In genomic region chr14:71021347-71022014, GRCh38 we compare ENCODE assay signal across 7 cellular contexts.
DNase-seq lines count a peak whose midpoint lies in the region; ATAC-seq and TF ChIP-seq lines count a peak whose summit lies in the region.

No MANE protein-coding gene starts in this region.

- peak overlapping the region; percentile 84; the same call in 1 of the 2 replicates for H4K5ac ChIP-seq in IMR-90 (ENCODE audit: low read depth, low read length)

- BruUV-seq in IMR-90 (replicated peaks; lab: Mats Ljungman, UMichigan) = no TSS peak

- peak overlapping the region; percentile 40; the same call in 1 of the 2 replicates for H3K4ac ChIP-seq in IMR-90 (ENCODE audit: low read depth, low read length)

- H3K4me2 ChIP-seq in IMR-90 (ENCODE audit: low read depth, low read length) = peak overlapping the region; percentile 90; the same call in 1 of the 2 replicates

- intact Hi-C loops in IMR-90 (cut with micrococcal nuclease) = no loop called here
- intact Hi-C loops in prostate gland (cut with DNase I) = no loop called here

- peak overlapping the region; percentile 82 for H2BK5ac ChIP-seq in IMR-90 (ENCODE audit: low read depth, low read length, poor library complexity, severe bottlenecking)

- in situ Hi-C loops in IMR-90 (cut with MboI; ENCODE audit: low sequenced_read_pairs) = no loop called here

- peak overlapping the region; percentile 70 for H2BK120ac ChIP-seq in IMR-90 (ENCODE audit: low read depth, low read length)

- no peak overlapping the region for H2AK9ac ChIP-seq in IMR-90 (replicated peaks; ENCODE audit: low read depth, low read length, poor library complexity)

- peaks cover 6% of the 10 kb centered on the region for H3K9me3 Mint-ChIP-seq in natural killer cell treated with Interleukin-12 subunit alpha and Interleukin-12 subunit beta and Interleukin-15 and Interleukin-18, amount 100 ng/mL, for 72 hours

- H3K27ac ChIP-seq in IMR-90 (ENCODE audit: insufficient read depth, low read length) (peak overlapping the region; percentile 44; the same call in 1 of the 2 replicates), prostate gland (no peak overlapping the region)

- no CpG with 5 or more reads among the region's 1 CpG for WGBS in IMR-90 (ENCODE audit: extremely low coverage in 2 of 2, insufficient read length in 1 of 2), 2 experiments
- WGBS in prostate gland = 6% methylated on average over 1 of the region's 1 CpG

- no peaks in the 10 kb centered on the region for H3K9me3 ChIP-seq in IMR-90 (ENCODE audit: control insufficient read depth, insufficient read depth, low read length)
- H3K9me3 ChIP-seq in prostate gland = no peaks in the 10 kb centered on the region

- H3K4me1 Mint-ChIP-seq in natural killer cell treated with Interleukin-12 subunit alpha and Interleukin-12 subunit beta and Interleukin-15 and Interleukin-18, amount 100 ng/mL, for 72 hours (ENCODE audit: low read depth in 2 of 2) = peaks cover 16 to 24% of the 10 kb centered on the region in 2 donors

- no peak for TF ChIP-seq RAD21 in IMR-90 (IDR thresholded peaks at IDR 0.05; ENCODE audit: low read length)

- H2BK20ac ChIP-seq in IMR-90 (ENCODE audit: low read depth, low read length) = 0 out of 2 replicates have a peak overlapping the region, but pooled peaks have one; percentile 55

- no peak overlapping the region for H2AK5ac ChIP-seq in IMR-90 (ENCODE audit: low read depth, low read length)

- dilution Hi-C loops in IMR-90 (cut with HindIII; ENCODE audit: low sequenced_read_pairs, unreplicated experiment) = no loop called here

- H4K8ac ChIP-seq in IMR-90 (ENCODE audit: low read depth in 2 of 2, low read length in 2 of 2) = no peak overlapping the region; a peak in 1 of 4 replicates

- peak overlapping the region; percentile 38 for H3K4me3 Mint-ChIP-seq in natural killer cell treated with Interleukin-12 subunit alpha and Interleukin-12 subunit beta and Interleukin-15 and Interleukin-18, amount 100 ng/mL, for 72 hours

- no peak overlapping the region for H2BK15ac ChIP-seq in IMR-90 (ENCODE audit: low read depth, low read length)

- peak overlapping the region; percentile 95; the same call in 1 of the 2 replicates for H3K18ac ChIP-seq in IMR-90 (ENCODE audit: low read depth, low read length)

- H3K36me3 ChIP-seq in IMR-90 (ENCODE audit: control insufficient read depth, insufficient read depth, low read length) (peaks cover 9% of the 10 kb centered on the region), prostate gland (no peaks in the 10 kb centered on the region)

- no peak overlapping the region for H3K4me3 ChIP-seq in IMR-90 (ENCODE audit: insufficient read depth, low read depth, low read length)
- H3K4me3 ChIP-seq in prostate gland = no peak overlapping the region

- no peaks in the 10 kb centered on the region for H3K27me3 ChIP-seq in IMR-90 (ENCODE audit: control insufficient read depth, insufficient read depth, low read length)
- no peaks in the 10 kb centered on the region for H3K27me3 ChIP-seq in prostate gland (replicated peaks; ENCODE audit: insufficient read depth)

- CTCF ChIA-PET in IMR-90 (lab: Yijun Ruan, JAX) = interaction anchor here (0.6 to 1.6 kb wide), 2 partner anchors 8 to 33 kb away, joined by 5 to 6 read pairs; no protein-coding TSS in a partner anchor

- no peak overlapping the region for H2AFZ ChIP-seq in IMR-90 (replicated peaks; ENCODE audit: low read length, poor library complexity)

- no peak overlapping the region for H3K14ac ChIP-seq in IMR-90 (replicated peaks; ENCODE audit: low read depth, low read length)

- peak overlapping the region; percentile 24; the same call in 1 of the 2 replicates for H3K23ac ChIP-seq in IMR-90 (ENCODE audit: low read depth, low read length)

- no peaks in the 10 kb centered on the region for H3K9me1 ChIP-seq in IMR-90 (ENCODE audit: insufficient read depth, low read length)

- TF ChIP-seq CTCF in IMR-90 (conservative IDR thresholded peaks at IDR 0.05; ENCODE audit: low read depth, low read length) (no peak), prostate gland (IDR thresholded peaks at IDR 0.05) (no peak)

- no peaks in the 10 kb centered on the region for H3K27me3 Mint-ChIP-seq in natural killer cell treated with Interleukin-12 subunit alpha and Interleukin-12 subunit beta and Interleukin-15 and Interleukin-18, amount 100 ng/mL, for 72 hours

- ATAC-seq in IMR-90 (ENCODE audit: low read depth) = peak; percentile 81
- ATAC-seq in natural killer cell treated with Interleukin-12 subunit alpha and Interleukin-12 subunit beta and Interleukin-15 and Interleukin-18, amount 100 ng/mL, for 72 hours = peak in 1 of 2 donors; percentile 56

- peak overlapping the region; percentile 31 to 38 for H3K27ac Mint-ChIP-seq in natural killer cell treated with Interleukin-12 subunit alpha and Interleukin-12 subunit beta and Interleukin-15 and Interleukin-18, amount 100 ng/mL, for 72 hours

- H4K91ac ChIP-seq in IMR-90 (ENCODE audit: insufficient read depth, low read depth, low read length) = no peak overlapping the region

- H4K20me1 ChIP-seq in IMR-90 (ENCODE audit: insufficient read depth, low read length) = peaks cover 5% of the 10 kb centered on the region; the same call in 1 of the 2 replicates

- H3K9ac ChIP-seq in IMR-90 (ENCODE audit: low read depth, low read length) = no peak overlapping the region

- H3K56ac ChIP-seq in IMR-90 (ENCODE audit: extremely low read depth, insufficient read depth, low read length) = no peak overlapping the region

- TF ChIP-seq POLR2A in IMR-90 (IDR thresholded peaks at IDR 0.05; ENCODE audit: low read depth, low read length) (no peak), prostate gland (IDR thresholded peaks at IDR 0.05) (no peak)

- peaks cover 9 to 11% of the 10 kb centered on the region in 2 experiments for H3K79me1 ChIP-seq in IMR-90 (ENCODE audit: low read depth in 1 of 2, low read length in 2 of 2)

- DNase-seq in EH (ENCODE audit: low read depth) (peak; percentile 90), IMR-90 (peak; percentile 83), astrocyte of the hippocampus (ENCODE audit: low read depth, low spot score) (peak; percentile 48), NCI-H2171 (lab: John Stamatoyannopoulos, UW) (no peak), prostate gland (ENCODE audit: low spot score) (no peak), NCI-H2081 treated with DMSO at 0.1 percent for 48 hours (lab: John Stamatoyannopoulos, UW) (no peak)
- DNase-seq in natural killer cell treated with Interleukin-12 subunit alpha and Interleukin-12 subunit beta and Interleukin-15 and Interleukin-18, amount 100 ng/mL, for 72 hours (ENCODE audit: low spot score) = no peak

- peaks cover 29% of the 10 kb centered on the region for H3K36me3 Mint-ChIP-seq in natural killer cell treated with Interleukin-12 subunit alpha and Interleukin-12 subunit beta and Interleukin-15 and Interleukin-18, amount 100 ng/mL, for 72 hours

- POLR2A ChIA-PET in IMR-90 (lab: Charles Lee; ENCODE audit: unreplicated experiment) = no interaction called here

- H3K4me1 ChIP-seq in IMR-90 (ENCODE audit: control insufficient read depth, insufficient read depth, low read length) (peaks cover 6% of the 10 kb centered on the region; the same call in 1 of the 2 replicates), prostate gland (replicated peaks) (peaks cover 4% of the 10 kb centered on the region)

TF ChIP-seq in IMR-90, 13 proteins besides CTCF, POLR2A, EP300 and RAD21:
- no peak for TF ChIP-seq RCOR1 (IDR thresholded peaks at IDR 0.05; ENCODE audit: insufficient replicate concordance, low read length)
- no peak for TF ChIP-seq MAZ (IDR thresholded peaks at IDR 0.05; ENCODE audit: borderline replicate concordance, low read depth, low read length)
- peak; percentile 65 for TF ChIP-seq CEBPB (IDR thresholded peaks at IDR 0.05; ENCODE audit: low read depth, low read length)

Comparison
In these comparisons a context has a peak if more than half of its experiments do, and no peak if none do; other contexts are left out.
1. DNase-seq: peak in EH (single experiment), IMR-90 (single experiment) and astrocyte of the hippocampus (single experiment); none in natural killer cell treated with Interleukin-12 subunit alpha and Interleukin-12 subunit beta and Interleukin-15 and Interleukin-18, amount 100 ng/mL, for 72 hours (single experiment), NCI-H2171 (single experiment), prostate gland (single experiment) and NCI-H2081 treated with DMSO at 0.1 percent for 48 hours (single experiment).